In the genomic region with DNA sequence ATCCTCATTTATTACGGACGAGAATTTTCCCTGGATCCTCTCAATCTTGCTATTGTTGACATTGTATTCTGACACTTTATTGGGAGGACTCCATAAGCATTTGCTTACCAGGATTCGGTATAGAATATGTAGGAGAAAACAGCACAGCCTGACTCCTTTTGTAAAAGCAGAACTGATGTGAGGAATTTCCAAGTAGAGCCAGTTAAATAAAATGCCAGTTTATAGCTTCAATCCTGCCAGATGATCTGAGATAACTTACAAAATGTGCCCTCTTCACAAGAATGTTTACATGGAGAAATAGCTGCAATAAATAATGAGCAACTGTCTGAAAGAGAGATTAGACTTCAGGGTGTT, we compare ENCODE assay signal across 17 cellular contexts.
A peak's percentile ranks its signal among the peaks of the same experiment; 100 is the strongest.
DNase-seq lines count a peak whose midpoint lies in the region; ATAC-seq and TF ChIP-seq lines count a peak whose summit lies in the region.
"Had no signal": no experiment of that assay in that cellular context is flagged by ENCODE, and none has a peak within 500 bp of the region (broad histone marks: within the 10 kb centered on the region; RNA-seq: fewer than 3 reads in every experiment).

No MANE protein-coding gene starts in this region.

- BruUV-seq in Caco-2 (replicated peaks; lab: Mats Ljungman, UMichigan) (no TSS peak), PC-9 (replicated peaks; lab: Mats Ljungman, UMichigan) (no TSS peak)

- H3K4me1 Mint-ChIP-seq in Caco-2 (ENCODE audit: low read depth, unreplicated experiment) (peaks cover 35% of the 10 kb centered on the region), nephron (peaks cover 65% of the 10 kb centered on the region)

- no peak overlapping the region; the same call in 1 of the 2 replicates for H3K4me2 ChIP-seq in PC-9
- H3K4me2 ChIP-seq: BLaER1 treated with 17β-estradiol and CSF1 and Interleukin-3, amounts not matched to agents 10 nM and 100 nM had no signal

- H3K36me3 Mint-ChIP-seq in Caco-2 (ENCODE audit: insufficient read depth, unreplicated experiment) (peaks cover 13% of the 10 kb centered on the region), nephron (ENCODE audit: low read depth) (no peaks in the 10 kb centered on the region)
- H3K36me3 Mint-ChIP-seq: CD8-positive, alpha-beta T cell had no signal

- H3K36me3 ChIP-seq in Caco-2 (ENCODE audit: control insufficient read depth, insufficient read depth, low read length), result no peaks in the 10 kb centered on the region
- no peaks in the 10 kb centered on the region for H3K36me3 ChIP-seq in PC-9 (ENCODE audit: low read depth)
- H3K36me3 ChIP-seq: BLaER1 treated with 17β-estradiol and CSF1 and Interleukin-3, amounts not matched to agents 10 nM and 100 nM; SJCRH30 had no signal

- in situ Hi-C loops in KBM-7 (cut with MboI; ENCODE audit: low pct_unique_long_range_greater_than_20kb, low sequenced_read_pairs), result no loop called here

- ATAC-seq in foreskin keratinocyte, result no peak
- ATAC-seq: CD8-positive, alpha-beta T cell; K562 had no signal

- H4K20me1 ChIP-seq in PC-9 (ENCODE audit: insufficient read depth), result no peaks in the 10 kb centered on the region
- H4K20me1 ChIP-seq: BLaER1 treated with 17β-estradiol and CSF1 and Interleukin-3, amounts not matched to agents 10 nM and 100 nM had no signal

- no peak overlapping the region for H2AFZ ChIP-seq in PC-9

- no peaks in the 10 kb centered on the region for H3K79me2 ChIP-seq in PC-9 (ENCODE audit: low read depth)

- H3K27me3 ChIP-seq in Caco-2 (replicated peaks; ENCODE audit: control insufficient read depth, insufficient read depth, low read length), result no peaks in the 10 kb centered on the region
- no peaks in the 10 kb centered on the region for H3K27me3 ChIP-seq in PC-9 (ENCODE audit: insufficient read depth, low read depth)
- no peaks in the 10 kb centered on the region for H3K27me3 ChIP-seq in foreskin keratinocyte
- H3K27me3 ChIP-seq: BLaER1 treated with 17β-estradiol and CSF1 and Interleukin-3, amounts not matched to agents 10 nM and 100 nM; SJCRH30 had no signal

- H3K4me1 ChIP-seq in Caco-2, result peaks cover 41% of the 10 kb centered on the region
- 0 out of 2 replicates have a peak, but pooled peaks cover 4% of the 10 kb centered on the region for H3K4me1 ChIP-seq in PC-9 (replicated peaks; ENCODE audit: insufficient read depth)
- H3K4me1 ChIP-seq in foreskin keratinocyte, result peaks cover 29% of the 10 kb centered on the region
- H3K4me1 ChIP-seq: BLaER1 treated with 17β-estradiol and CSF1 and Interleukin-3, amounts not matched to agents 10 nM and 100 nM; SJCRH30 had no signal

- H3K9me3 Mint-ChIP-seq in Caco-2 (ENCODE audit: unreplicated experiment), result peaks cover 14% of the 10 kb centered on the region
- no peaks in the 10 kb centered on the region for H3K9me3 Mint-ChIP-seq in nephron
- H3K9me3 Mint-ChIP-seq: CD8-positive, alpha-beta T cell had no signal

- H3K9me3 ChIP-seq in Caco-2, result no peaks in the 10 kb centered on the region
- no peaks in the 10 kb centered on the region for H3K9me3 ChIP-seq in PC-9 (ENCODE audit: insufficient read depth, low read depth)
- H3K9me3 ChIP-seq: BLaER1 treated with 17β-estradiol and CSF1 and Interleukin-3, amounts not matched to agents 10 nM and 100 nM; SJCRH30 had no signal

- CTCF ChIA-PET in Caco-2 (lab: Charles Lee), result no interaction called here
- CTCF ChIA-PET in PC-9 (lab: Charles Lee), result no interaction called here

- H3K9me2 ChIP-seq in PC-9 (ENCODE audit: insufficient read depth), result 0 out of 2 replicates have a peak, but pooled peaks cover 4% of the 10 kb centered on the region

- intact Hi-C loops in Caco-2 (cut with micrococcal nuclease; ENCODE audit: unreplicated experiment) (loop anchor here (1.0 to 5.0 kb wide), 5 partner anchors 39 to 440 kb away; no protein-coding TSS in a partner anchor), PC-9 (cut with micrococcal nuclease; ENCODE audit: unreplicated experiment) (no loop called here)

- H3K4me3 ChIP-seq in Caco-2 (ENCODE audit: low read depth, low read length), result no peak overlapping the region
- no peak overlapping the region for H3K4me3 ChIP-seq in PC-9
- H3K4me3 ChIP-seq: BLaER1 treated with 17β-estradiol and CSF1 and Interleukin-3, amounts not matched to agents 10 nM and 100 nM; K562; SJCRH30 had no signal

- POLR2A ChIA-PET in Caco-2 (lab: Charles Lee) (interaction anchor here (0.5 to 0.7 kb wide), 2 partner anchors 39 to 921 kb away, joined by 3 read pairs; no protein-coding TSS in a partner anchor), PC-9 (lab: Charles Lee; ENCODE audit: unreplicated experiment) (no interaction called here)

- no peak for DNase-seq in Caco-2
- DNase-seq in PC-9, result no peak
- DNase-seq in foreskin keratinocyte, result no peak
- DNase-seq in DMS79 treated with DMSO at 0.1 percent for 48 hours (lab: John Stamatoyannopoulos, UW), result no peak
- no peak for DNase-seq in activated CD4-positive, alpha-beta T cell treated with anti-CD3 and anti-CD28 coated beads, Interleukin-2, amount 50 U/mL, for 4 hours
- DNase-seq in islet precursor cell, result no peak
- no peak for DNase-seq in KBM-7
- DNase-seq: CD8-positive, alpha-beta T cell; MV-4-11; NCI-H1417; NCI-H187; NCI-H524; NCI-H82; SJCRH30 had no signal

- TF ChIP-seq CTCF in Caco-2 (IDR thresholded peaks at IDR 0.05; ENCODE audit: insufficient read depth in 1 of 2, low read depth in 1 of 2, low read length in 1 of 2, severe bottlenecking in 1 of 2, unreplicated experiment in 1 of 2), result no peak
- TF ChIP-seq CTCF in PC-9 (conservative IDR thresholded peaks at IDR 0.05), result no peak
- TF ChIP-seq CTCF in foreskin keratinocyte (conservative IDR thresholded peaks at IDR 0.05), result no peak
- TF ChIP-seq CTCF in nephron (IDR thresholded peaks at IDR 0.05; ENCODE audit: unreplicated experiment in 3 of 3), result no peak

- H3K27me3 Mint-ChIP-seq in Caco-2 (ENCODE audit: insufficient read depth, unreplicated experiment) (no peaks in the 10 kb centered on the region), nephron (ENCODE audit: low read depth) (no peaks in the 10 kb centered on the region)

- peak overlapping the region; percentile 55 for H3K4me3 Mint-ChIP-seq in Caco-2 (ENCODE audit: unreplicated experiment)
- peak overlapping the region in 1 of 3 experiments; percentile 29 for H3K4me3 Mint-ChIP-seq in nephron
- H3K4me3 Mint-ChIP-seq: CD8-positive, alpha-beta T cell had no signal

- no peaks in the 10 kb centered on the region for H3F3A ChIP-seq in PC-9 (ENCODE audit: insufficient read depth, low read depth)

- H3K27ac Mint-ChIP-seq in Caco-2 (ENCODE audit: unreplicated experiment) (peak overlapping the region; percentile 91), nephron (peak overlapping the region; percentile 4 to 96 (median 78))
- H3K27ac Mint-ChIP-seq: CD8-positive, alpha-beta T cell had no signal

- H3K27ac ChIP-seq in PC-9, result peak overlapping the region; percentile 10; the same call in 1 of the 2 replicates
- peak overlapping the region; percentile 80 for H3K27ac ChIP-seq in foreskin keratinocyte
- H3K27ac ChIP-seq: BLaER1 treated with 17β-estradiol and CSF1 and Interleukin-3, amounts not matched to agents 10 nM and 100 nM; SJCRH30 had no signal
